ENCODE assay signal across 13 cellular contexts in the genomic region with DNA sequence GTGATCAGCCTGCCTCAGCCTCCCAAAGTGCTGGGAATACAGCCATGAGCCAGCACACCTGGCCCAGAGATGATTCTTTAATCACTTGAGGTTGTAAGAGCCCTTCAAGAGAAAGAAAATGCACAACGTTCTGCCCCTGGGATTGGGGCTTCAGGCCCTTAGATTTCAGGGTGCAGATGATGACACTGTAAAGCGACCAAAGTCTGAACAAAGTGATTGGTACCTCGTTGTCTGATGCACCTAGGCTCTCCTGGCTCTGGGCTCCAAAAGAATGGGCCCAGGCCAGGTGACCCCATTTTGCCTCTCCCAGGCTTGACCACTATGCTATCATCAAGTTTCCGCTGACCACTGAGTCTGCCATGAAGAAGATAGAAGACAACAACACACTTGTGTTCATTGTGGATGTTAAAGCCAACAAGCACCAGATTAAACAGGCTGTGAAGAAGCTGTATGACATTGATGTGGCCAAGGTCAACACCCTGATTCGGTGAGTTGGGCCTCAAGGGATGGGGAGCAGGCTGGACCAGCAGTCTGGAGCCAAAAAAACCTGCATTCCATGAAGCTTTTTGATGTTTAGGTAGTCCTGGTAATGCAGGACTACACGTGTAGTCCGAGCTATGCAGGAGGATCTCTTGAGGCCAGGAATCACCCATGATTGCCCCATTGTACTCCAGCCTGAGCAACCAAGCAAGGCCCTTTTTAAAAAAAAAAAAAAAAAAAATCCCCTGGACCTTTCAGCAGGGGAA. TPM values are rescaled to one million over a fixed set of nuclear protein-coding genes. Genes with fewer than 3 reads are reported as not detected.
A peak's percentile ranks its signal among the peaks of the same experiment; 100 is the strongest.
DNase-seq lines count a peak whose midpoint lies in the region; ATAC-seq, FAIRE-seq and TF ChIP-seq lines count a peak whose summit lies in the region.
"Had no signal": no experiment of that assay in that cellular context is flagged by ENCODE, and none has a peak within 500 bp of the region (broad histone marks: within the 10 kb centered on the region; RNA-seq: fewer than 3 reads in every experiment).

No MANE protein-coding gene starts in this region.

- peaks cover 45% of the 10 kb centered on the region for H3K36me3 ChIP-seq in iPS-15b (ENCODE audit: control insufficient read depth, insufficient read depth, low read length)

- TF ChIP-seq CTCF in A549 (IDR thresholded peaks at IDR 0.05) (no peak), GM12875 (IDR thresholded peaks at IDR 0.05; ENCODE audit: borderline replicate concordance, insufficient read depth, low read depth, low read length) (no peak), WTC11 (IDR thresholded peaks at IDR 0.05) (no peak)

- H3K4me3 Mint-ChIP-seq in WTC11 = peak overlapping the region; percentile 100

- H3K27me3 ChIP-seq in iPS-15b (ENCODE audit: control insufficient read depth, insufficient read depth, low read length) = no peaks in the 10 kb centered on the region
- H3K27me3 ChIP-seq: testis had no signal

- no peak for TF ChIP-seq EP300 in A549 (IDR thresholded peaks at IDR 0.05)

- H3K4me1 ChIP-seq in A549 (peaks cover 50% of the 10 kb centered on the region), iPS-15b (ENCODE audit: control insufficient read depth, insufficient read depth, low read length) (peaks cover 12% of the 10 kb centered on the region)

- H3K4me1 Mint-ChIP-seq in WTC11 = peaks cover 55% of the 10 kb centered on the region

- TF ChIP-seq RAD21 in A549 (conservative IDR thresholded peaks at IDR 0.05 in 1 of 2, IDR thresholded peaks at IDR 0.05 in 1 of 2) = no peak

- peak overlapping the region; percentile 77 for H3K4me3 ChIP-seq in A549
- H3K4me3 ChIP-seq in GM12875 (ENCODE audit: low read depth, low read length) = peak overlapping the region; percentile 85
- peak overlapping the region; percentile 18 for H3K4me3 ChIP-seq in iPS-15b (ENCODE audit: low read depth, low read length)
- H3K4me3 ChIP-seq: testis had no signal

- H3K27me3 Mint-ChIP-seq in WTC11 (ENCODE audit: low read depth) = no peaks in the 10 kb centered on the region

- TF ChIP-seq POLR2A in A549 (IDR thresholded peaks at IDR 0.05; ENCODE audit: low read length) = no peak

- peak overlapping the region; percentile 47 for H3K9ac ChIP-seq in iPS-15b (ENCODE audit: low read depth, low read length)

- peak overlapping the region; percentile 100 for H3K27ac Mint-ChIP-seq in WTC11

- WGBS in A549 (ENCODE audit: missing lambda C conversion rate) = 73% methylated on average over 7 of the region's 7 CpGs

- CTCF ChIA-PET in A549 (lab: Yijun Ruan, JAX) = interaction anchor here (0.6 to 17.5 kb wide), 5 partner anchors 25 to 77 kb away, joined by 3 to 977 read pairs (median 14); a partner anchor contains a TSS
- CTCF ChIA-PET in WTC11 (lab: Charles Lee) = interaction anchor here (1.3 to 1.9 kb wide), 2 partner anchors 11 to 41 kb away, joined by 4 to 6 read pairs; a partner anchor contains a TSS

- no peaks in the 10 kb centered on the region for H3K9me3 ChIP-seq in A549
- no peaks in the 10 kb centered on the region for H3K9me3 ChIP-seq in iPS-15b (ENCODE audit: control insufficient read depth, insufficient read depth, low read length)
- H3K9me3 ChIP-seq: spleen, testis had no signal

- DNase-seq in A549 (ENCODE audit: low read depth in 1 of 2, low spot score in 1 of 2) = no peak
- DNase-seq in WTC11 (ENCODE audit: low spot score) = no peak
- no peak for DNase-seq in NCI-H1694 treated with DMSO at 0.1 percent for 48 hours (lab: John Stamatoyannopoulos, UW)
- no peak for DNase-seq in AML-193 (lab: John Stamatoyannopoulos, UW)
- no peak for DNase-seq in nucleus accumbens (lab: John Stamatoyannopoulos, UW)
- DNase-seq in NCI-H2171 treated with DMSO at 0.1 percent for 48 hours (lab: John Stamatoyannopoulos, UW) = no peak
- DNase-seq: DMS153, spleen, testis had no signal

- peak overlapping the region; percentile 92 for H3K4me2 ChIP-seq in A549

- H3K9me3 Mint-ChIP-seq in WTC11 = no peaks in the 10 kb centered on the region

- FAIRE-seq in A549 (lab: Jason Lieb, UNC) = no peak
- FAIRE-seq: endometrium had no signal

- POLR2A ChIA-PET in A549 (lab: Yijun Ruan, JAX) = interaction anchor here (0.7 to 1.4 kb wide), 2 partner anchors 50 to 79 kb away, joined by 3 to 5 read pairs; no protein-coding TSS in a partner anchor
- POLR2A ChIA-PET in WTC11 (lab: Charles Lee) = interaction anchor here (1.4 kb wide), 1 partner anchor 12 kb away, joined by 8 read pairs; a partner anchor contains a TSS

- H3K36me3 Mint-ChIP-seq in WTC11 = peaks cover 48% of the 10 kb centered on the region

- ATAC-seq in A549 (no peak), WTC11 (no peak)
- ATAC-seq: left colon had no signal

- H3K27ac ChIP-seq in A549 = peak overlapping the region in 1 of 2 experiments; percentile 96; a peak in 3 of 6 replicates
- H3K27ac ChIP-seq: testis had no signal

TF ChIP-seq in A549, 52 proteins besides CTCF, POLR2A, EP300 and RAD21 (continues in another document):
- TF ChIP-seq FOSB (CRISPR knock-in tag; IDR thresholded peaks at IDR 0.05) (peak; percentile 53; the same call in 1 of the 2 replicates), HDAC2 (IDR thresholded peaks at IDR 0.05) (no peak), HOXA7 (CRISPR knock-in tag; IDR thresholded peaks at IDR 0.05) (peak; percentile 20; the same call in 1 of the 2 replicates), ZNF302 (CRISPR knock-in tag; IDR thresholded peaks at IDR 0.05) (no peak), EHF (CRISPR knock-in tag; IDR thresholded peaks at IDR 0.05) (no peak), TP53 (CRISPR knock-in tag; IDR thresholded peaks at IDR 0.05) (no peak), SMC3 (IDR thresholded peaks at IDR 0.05) (no peak), CBX2 (IDR thresholded peaks at IDR 0.05; ENCODE audit: borderline replicate concordance, low read depth) (no peak)
- TF ChIP-seq, protein P1, sequence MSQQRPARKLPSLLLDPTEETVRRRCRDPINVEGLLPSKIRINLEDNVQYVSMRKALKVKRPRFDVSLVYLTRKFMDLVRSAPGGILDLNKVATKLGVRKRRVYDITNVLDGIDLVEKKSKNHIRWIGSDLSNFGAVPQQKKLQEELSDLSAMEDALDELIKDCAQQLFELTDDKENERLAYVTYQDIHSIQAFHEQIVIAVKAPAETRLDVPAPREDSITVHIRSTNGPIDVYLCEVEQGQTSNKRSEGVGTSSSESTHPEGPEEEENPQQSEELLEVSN (IDR thresholded peaks at IDR 0.05; ENCODE audit: borderline replicate concordance, low read depth) = no peak

TF ChIP-seq in WTC11, 78 proteins besides CTCF, POLR2A, EP300 and RAD21:
- no peak for TF ChIP-seq CREB1 (CRISPR knock-in tag; IDR thresholded peaks at IDR 0.05)
- TF ChIP-seq ATF1 (CRISPR knock-in tag; IDR thresholded peaks at IDR 0.05) = no peak
- no peak for TF ChIP-seq FOXP1 (CRISPR knock-in tag; IDR thresholded peaks at IDR 0.05; ENCODE audit: borderline replicate concordance)
- no peak for TF ChIP-seq GABPB1 (CRISPR knock-in tag; IDR thresholded peaks at IDR 0.05)
- no peak for TF ChIP-seq NR1H2 (CRISPR knock-in tag; IDR thresholded peaks at IDR 0.05)

RNA-seq across cellular contexts. Expression of a gene that starts 2.8 kb away (rescaled TPM):
- polyA plus RNA-seq in A549 (2011; rRNA removed) = 2,521 and 2,887 TPM in 2 replicates
- 981 and 1,405 TPM in 2 replicates for polyA plus RNA-seq in A549 (2012; cell fraction: cytosol; rRNA removed)
- polyA plus RNA-seq in A549 (2012; cell fraction: nucleus; rRNA removed) = 284 and 498 TPM in 2 replicates
- polyA plus RNA-seq in A549 (2017; fragmentation: RNase III; extraction: RNeasy Plus Mini Kit Qiagen cat#74134 plus additional on column Dnase treatment) = 1,026 to 1,151 TPM (median 1,061 TPM) in 3 replicates
- 955 and 1,173 TPM in 2 replicates for polyA minus RNA-seq in A549 (2011; rRNA and poly(A)+ RNA removed)
- 1,832 to 2,055 TPM (median 2,048 TPM) in 3 replicates for total RNA-seq in WTC11 (2021)

RNA-seq across cellular contexts. Expression of a gene that starts 3.4 kb away (rescaled TPM):
- polyA plus RNA-seq in A549 (2011; rRNA removed) (83.3 and 86.7 TPM in 2 replicates), A549 (2017; fragmentation: RNase III; extraction: RNeasy Plus Mini Kit Qiagen cat#74134 plus additional on column Dnase treatment) (36.7 to 43.9 TPM (median 37.7 TPM) in 3 replicates)
- polyA plus RNA-seq in A549 (2012; cell fraction: cytosol; rRNA removed) = 102 and 124 TPM in 2 replicates
- polyA plus RNA-seq in A549 (2012; cell fraction: nucleus; rRNA removed) = 56.4 and 64.3 TPM in 2 replicates
- polyA minus RNA-seq in A549 (2011; rRNA and poly(A)+ RNA removed) = 55.9 and 70.3 TPM in 2 replicates
- 36.0 to 41.2 TPM (median 36.5 TPM) in 3 replicates for total RNA-seq in WTC11 (2021)

RNA-seq across cellular contexts. Expression of a gene that starts 4.9 kb away (rescaled TPM):
- polyA plus RNA-seq in A549 (2011; rRNA removed) (288 and 328 TPM in 2 replicates), A549 (2017; fragmentation: RNase III; extraction: RNeasy Plus Mini Kit Qiagen cat#74134 plus additional on column Dnase treatment) (207 to 212 TPM (median 211 TPM) in 3 replicates)
- polyA plus RNA-seq in A549 (2012; cell fraction: cytosol; rRNA removed) = 306 and 359 TPM in 2 replicates
- 404 and 498 TPM in 2 replicates for polyA plus RNA-seq in A549 (2012; cell fraction: nucleus; rRNA removed)
- 241 and 290 TPM in 2 replicates for polyA minus RNA-seq in A549 (2011; rRNA and poly(A)+ RNA removed)
- total RNA-seq in WTC11 (2021) = 153 to 181 TPM (median 162 TPM) in 3 replicates

RNA-seq across cellular contexts. Expression of a gene that starts 6.0 kb away (rescaled TPM):
- polyA plus RNA-seq in A549 (2011; rRNA removed) (5.1 and 7.7 TPM in 2 replicates), A549 (2017; fragmentation: RNase III; extraction: RNeasy Plus Mini Kit Qiagen cat#74134 plus additional on column Dnase treatment) (4.2 to 5.8 TPM (median 5.3 TPM) in 3 replicates)
- polyA plus RNA-seq in A549 (2012; cell fraction: cytosol; rRNA removed) = 7.1 and 7.7 TPM in 2 replicates
- 18.7 and 22.2 TPM in 2 replicates for polyA plus RNA-seq in A549 (2012; cell fraction: nucleus; rRNA removed)
- polyA minus RNA-seq in A549 (2011; rRNA and poly(A)+ RNA removed) = 11.4 and 16.4 TPM in 2 replicates
- 17.9 to 25.0 TPM (median 18.6 TPM) in 3 replicates for total RNA-seq in WTC11 (2021)

RNA-seq across cellular contexts. Expression of a gene that starts 10.9 kb away (rescaled TPM):
- polyA plus RNA-seq in A549 (2011; rRNA removed) (3.8 and 4.0 TPM in 2 replicates), A549 (2017; fragmentation: RNase III; extraction: RNeasy Plus Mini Kit Qiagen cat#74134 plus additional on column Dnase treatment) (2.5 to 4.9 TPM (median 4.2 TPM) in 3 replicates)
- 4.9 and 5.3 TPM in 2 replicates for polyA plus RNA-seq in A549 (2012; cell fraction: cytosol; rRNA removed)
- polyA plus RNA-seq in A549 (2012; cell fraction: nucleus; rRNA removed) = 20.2 and 24.0 TPM in 2 replicates
- polyA minus RNA-seq in A549 (2011; rRNA and poly(A)+ RNA removed) = 2.0 and 3.1 TPM in 2 replicates
- total RNA-seq in WTC11 (2021) = 28.4 to 33.9 TPM (median 31.7 TPM) in 3 replicates

Comparison
In these comparisons a context has a peak if more than half of its experiments do, and no peak if none do; other contexts are left out.
1. H3K4me3 ChIP-seq: peak in every context shown above with its lines; median percentile 85 in GM12875; 77 in A549; 18 in iPS-15b.